ENCODE assay signal across 8 cellular contexts in genomic region chr13:41700790-41701310, GRCh38.
DNase-seq lines count a peak whose midpoint lies in the region; ATAC-seq and TF ChIP-seq lines count a peak whose summit lies in the region.

No MANE protein-coding gene starts in this region.

- no peak overlapping the region for H3K4me3 Mint-ChIP-seq in osteocyte (ENCODE audit: unreplicated experiment)
- no peak overlapping the region for H3K4me3 Mint-ChIP-seq in activated CD4-positive, alpha-beta memory T cell treated with anti-CD3 and anti-CD28 coated beads, Interleukin-2, amount 10 ng/mL, durations not matched to agents 7 days and 5 days

- no peaks in the 10 kb centered on the region for H3K27me3 Mint-ChIP-seq in osteocyte (ENCODE audit: unreplicated experiment)
- no peaks in the 10 kb centered on the region for H3K27me3 Mint-ChIP-seq in activated CD4-positive, alpha-beta memory T cell treated with anti-CD3 and anti-CD28 coated beads, Interleukin-2, amount 10 ng/mL, durations not matched to agents 7 days and 5 days

- peaks cover 33% of the 10 kb centered on the region for H3K4me1 Mint-ChIP-seq in osteocyte (ENCODE audit: unreplicated experiment)
- H3K4me1 Mint-ChIP-seq in activated CD4-positive, alpha-beta memory T cell treated with anti-CD3 and anti-CD28 coated beads, Interleukin-2, amount 10 ng/mL, durations not matched to agents 7 days and 5 days: no peaks in the 10 kb centered on the region

- CTCF ChIA-PET in activated CD4-positive, alpha-beta memory T cell treated with anti-CD3 and anti-CD28 coated beads, Interleukin-2, amount 10 ng/mL, durations not matched to agents 7 days and 5 days (lab: Charles Lee): no interaction called here

- no peaks in the 10 kb centered on the region for H3K9me3 Mint-ChIP-seq in osteocyte (ENCODE audit: unreplicated experiment)
- no peaks in the 10 kb centered on the region for H3K9me3 Mint-ChIP-seq in activated CD4-positive, alpha-beta memory T cell treated with anti-CD3 and anti-CD28 coated beads, Interleukin-2, amount 10 ng/mL, durations not matched to agents 7 days and 5 days

- ATAC-seq in GM18502 (IDR thresholded peaks at IDR 0.05; ENCODE audit: poor library complexity, unreplicated experiment): no peak
- ATAC-seq in GM18873 (IDR thresholded peaks at IDR 0.05; ENCODE audit: low FRiP score, unreplicated experiment): no peak

- POLR2A ChIA-PET in activated CD4-positive, alpha-beta memory T cell treated with anti-CD3 and anti-CD28 coated beads, Interleukin-2, amount 10 ng/mL, durations not matched to agents 7 days and 5 days (lab: Charles Lee): no interaction called here

- peak overlapping the region; percentile 79 for H3K27ac Mint-ChIP-seq in osteocyte (ENCODE audit: unreplicated experiment)
- no peak overlapping the region for H3K27ac Mint-ChIP-seq in activated CD4-positive, alpha-beta memory T cell treated with anti-CD3 and anti-CD28 coated beads, Interleukin-2, amount 10 ng/mL, durations not matched to agents 7 days and 5 days

- TF ChIP-seq CTCF in cardiac fibroblast (IDR thresholded peaks at IDR 0.05; ENCODE audit: low read depth, low read length): no peak
- no peak for TF ChIP-seq CTCF in osteocyte (IDR thresholded peaks at IDR 0.05)

- H3K4me3 ChIP-seq in cardiac fibroblast (replicated peaks in 1 of 2; ENCODE audit: low read depth in 2 of 2, low read length in 2 of 2): no peak overlapping the region

- peaks cover 12% of the 10 kb centered on the region for H3K36me3 Mint-ChIP-seq in osteocyte (ENCODE audit: unreplicated experiment)
- peaks cover 4% of the 10 kb centered on the region for H3K36me3 Mint-ChIP-seq in activated CD4-positive, alpha-beta memory T cell treated with anti-CD3 and anti-CD28 coated beads, Interleukin-2, amount 10 ng/mL, durations not matched to agents 7 days and 5 days (ENCODE audit: low read depth)

- DNase-seq in GM03348 (ENCODE audit: low spot score) (peak; percentile 53), NCI-H2196 treated with DMSO at 0.1 percent for 48 hours (lab: John Stamatoyannopoulos, UW; ENCODE audit: unreplicated experiment) (peak; percentile 14), cardiac fibroblast (ENCODE audit: low read depth in 2 of 2) (peak; percentile 53 to 78), osteocyte (ENCODE audit: extremely low spot score, unreplicated experiment) (no peak), occipital lobe (lab: John Stamatoyannopoulos, UW) (no peak)
- no peak for DNase-seq in activated CD4-positive, alpha-beta memory T cell treated with anti-CD3 and anti-CD28 coated beads, Interleukin-2, amount 10 ng/mL, durations not matched to agents 7 days and 5 days

Comparison
In these comparisons a context has a peak if more than half of its experiments do, and no peak if none do; other contexts are left out.
1. DNase-seq: peak in GM03348 (single experiment), NCI-H2196 treated with DMSO at 0.1 percent for 48 hours (single experiment) and cardiac fibroblast (2 of 2); none in osteocyte (single experiment), activated CD4-positive, alpha-beta memory T cell treated with anti-CD3 and anti-CD28 coated beads, Interleukin-2, amount 10 ng/mL, durations not matched to agents 7 days and 5 days (single experiment) and occipital lobe (single experiment).